ENCODE assay signal across 12 cellular contexts in genomic region chr17:20999841-21000532, GRCh38. TPM values are rescaled to one million over a fixed set of nuclear protein-coding genes. Genes with fewer than 3 reads are reported as not detected.
A peak's percentile ranks its signal among the peaks of the same experiment; 100 is the strongest.
DNase-seq lines count a peak whose midpoint lies in the region; TF ChIP-seq lines count a peak whose summit lies in the region.
"Had no signal": no experiment of that assay in that cellular context is flagged by ENCODE, and none has a peak within 500 bp of the region (broad histone marks: within the 10 kb centered on the region; RNA-seq: fewer than 3 reads in every experiment).

No MANE protein-coding gene starts in this region.

- H2BK120ac ChIP-seq in H9 (ENCODE audit: low read depth, low read length, poor library complexity, severe bottlenecking): no peak overlapping the region

- no peak overlapping the region for H3K4me3 ChIP-seq in ACC112 (ENCODE audit: low read depth, low read length)
- H3K4me3 ChIP-seq in coronary artery: no peak overlapping the region
- no peak overlapping the region for H3K4me3 ChIP-seq in sigmoid colon
- no peak overlapping the region for H3K4me3 ChIP-seq in SK-N-SH (ENCODE audit: low read depth in 2 of 2, low read length in 1 of 2)

- no peak overlapping the region for H2BK12ac ChIP-seq in H9 (ENCODE audit: insufficient read length, low read depth, low read length)

- peaks cover 72% of the 10 kb centered on the region for H3F3A ChIP-seq in SK-N-SH (replicated peaks; ENCODE audit: insufficient read depth)

- no peak overlapping the region for H2BK5ac ChIP-seq in H9 (ENCODE audit: insufficient read length, low read length)

- H2BK20ac ChIP-seq in H9 (ENCODE audit: low read depth, low read length, poor library complexity, severe bottlenecking): no peak overlapping the region

- no peaks in the 10 kb centered on the region for H3K79me2 ChIP-seq in ACC112 (ENCODE audit: control insufficient read depth, insufficient read depth, low read length, unreplicated experiment)
- H3K79me2 ChIP-seq in H9 (ENCODE audit: insufficient read depth, low read length): no peaks in the 10 kb centered on the region; the same call in 1 of the 2 replicates
- peaks cover 48% of the 10 kb centered on the region for H3K79me2 ChIP-seq in SK-N-SH (ENCODE audit: insufficient read depth)

- H4K91ac ChIP-seq in H9 (ENCODE audit: insufficient read length, low read depth, low read length): no peak overlapping the region

- TF ChIP-seq EP300 in sigmoid colon (IDR thresholded peaks at IDR 0.05): no peak
- TF ChIP-seq EP300 in SK-N-SH (IDR thresholded peaks at IDR 0.05; ENCODE audit: borderline replicate concordance in 1 of 2, low read depth in 1 of 2, low read length in 1 of 2): no peak

- intact Hi-C loops in sigmoid colon (cut with DNase I): loop anchor here (5.0 kb wide), 2 partner anchors 37 to 73 kb away; no protein-coding TSS in a partner anchor

- no peaks in the 10 kb centered on the region for H3K9me2 ChIP-seq in SK-N-SH

- H3K14ac ChIP-seq in H9 (ENCODE audit: insufficient read depth, low read length): no peak overlapping the region; the same call in 1 of the 2 replicates

- no peaks in the 10 kb centered on the region for H3K79me1 ChIP-seq in H9 (ENCODE audit: insufficient read depth, low read depth, low read length, poor library complexity, severe bottlenecking)

- H3K4me2 ChIP-seq in H9 (ENCODE audit: insufficient read depth, insufficient read length, low read length) (no peak overlapping the region), SK-N-SH (no peak overlapping the region)

- H4K8ac ChIP-seq in H9 (replicated peaks; ENCODE audit: insufficient read length, low read depth, low read length): no peak overlapping the region

- no peak overlapping the region for H3K4ac ChIP-seq in H9 (ENCODE audit: low read depth, low read length)

- H3K36me3 Mint-ChIP-seq in H9 (ENCODE audit: insufficient read depth in 1 of 3, low read depth in 3 of 3): peaks cover 30 to 66% (median 50%) of the 10 kb centered on the region in 3 experiments

- H4K5ac ChIP-seq in H9 (ENCODE audit: insufficient read length, low read depth, low read length): no peak overlapping the region

- TF ChIP-seq CTCF in H9 (conservative IDR thresholded peaks at IDR 0.05) (no peak), coronary artery (IDR thresholded peaks at IDR 0.05) (no peak), sigmoid colon (IDR thresholded peaks at IDR 0.05) (no peak), SK-N-SH (IDR thresholded peaks at IDR 0.05) (no peak)

- H2BK15ac ChIP-seq in H9 (ENCODE audit: low read depth, low read length): no peak overlapping the region

- no peak overlapping the region for H3K56ac ChIP-seq in H9 (ENCODE audit: insufficient read length, low read depth, low read length)

- no peaks in the 10 kb centered on the region; the same call in 1 of the 2 replicates for H3K27me3 Mint-ChIP-seq in H9 (ENCODE audit: low read depth)
- H3K27me3 Mint-ChIP-seq: IgD-negative memory B cell had no signal

- no peak overlapping the region for H3K18ac ChIP-seq in H9 (ENCODE audit: insufficient read length, low read depth, low read length)

- peak overlapping the region in 2 of 3 experiments; percentile 62 to 93; a peak in 3 of 7 replicates for H3K27ac Mint-ChIP-seq in H9

- H3K36me3 ChIP-seq in ACC112 (ENCODE audit: insufficient read depth, low read length): peaks cover 11% of the 10 kb centered on the region; the same call in 1 of the 2 replicates
- H3K36me3 ChIP-seq in sigmoid colon: peaks cover 26 to 41% (median 30%) of the 10 kb centered on the region in 4 donors
- peaks cover 41 to 63% of the 10 kb centered on the region in 2 experiments for H3K36me3 ChIP-seq in SK-N-SH (replicated peaks in 1 of 2; ENCODE audit: control insufficient read depth in 1 of 2, insufficient read depth in 2 of 2, low read length in 1 of 2)

- H3K27ac ChIP-seq in ACC112 (ENCODE audit: low read depth, low read length) (peak overlapping the region; percentile 41), H9 (ENCODE audit: insufficient read length, low read depth, low read length) (no peak overlapping the region), coronary artery (peak overlapping the region; percentile 10 to 58), sigmoid colon (peak overlapping the region in 3 of 4 donors; percentile 53 to 71 (median 65)), SK-N-SH (ENCODE audit: low read depth in 2 of 2, low read length in 1 of 2) (peak overlapping the region in 1 of 2 experiments; percentile 33; a peak in 3 of 4 replicates)
- H3K27ac ChIP-seq: foreskin keratinocyte had no signal

- CTCF ChIA-PET in SK-N-SH (lab: Yijun Ruan, JAX): interaction anchor here (1.2 to 1.3 kb wide), 2 partner anchors 10 to 99 kb away, joined by 4 to 5 read pairs; no protein-coding TSS in a partner anchor

- H3T11ph ChIP-seq in H9 (ENCODE audit: low read length): no peak overlapping the region

- no peaks in the 10 kb centered on the region for H3K9me3 Mint-ChIP-seq in H9
- H3K9me3 Mint-ChIP-seq: IgD-negative memory B cell had no signal

- H2AK5ac ChIP-seq in H9 (ENCODE audit: insufficient read length, low read length): no peak overlapping the region

- no peaks in the 10 kb centered on the region for H3K27me3 ChIP-seq in ACC112 (ENCODE audit: insufficient read depth, low read length)
- no peaks in the 10 kb centered on the region for H3K27me3 ChIP-seq in H9 (ENCODE audit: insufficient read depth, low read length)
- no peaks in the 10 kb centered on the region for H3K27me3 ChIP-seq in sigmoid colon
- no peaks in the 10 kb centered on the region for H3K27me3 ChIP-seq in SK-N-SH (ENCODE audit: insufficient read depth)
- H3K27me3 ChIP-seq: foreskin keratinocyte had no signal

- POLR2A ChIA-PET in SK-N-SH (lab: Yijun Ruan, JAX): no interaction called here

- no peak overlapping the region for H3K4me3 Mint-ChIP-seq in H9
- H3K4me3 Mint-ChIP-seq: IgD-negative memory B cell had no signal

- no peak for TF ChIP-seq POLR2A in sigmoid colon (IDR thresholded peaks at IDR 0.05)

- H3K4me1 ChIP-seq in ACC112 (ENCODE audit: control insufficient read depth, insufficient read depth, low read length, unreplicated experiment): peaks cover 12% of the 10 kb centered on the region
- no peaks in the 10 kb centered on the region for H3K4me1 ChIP-seq in H9 (ENCODE audit: insufficient read depth, low read length)
- peaks cover 0 to 61% (median 55%) of the 10 kb centered on the region in 4 donors for H3K4me1 ChIP-seq in sigmoid colon
- H3K4me1 ChIP-seq in SK-N-SH (ENCODE audit: control insufficient read depth in 1 of 2, insufficient read depth in 2 of 2, low read depth in 1 of 2, low read length in 1 of 2): peaks cover 0 to 7% of the 10 kb centered on the region in 2 experiments; a peak in 1 of 4 replicates
- H3K4me1 ChIP-seq: foreskin keratinocyte had no signal

- DNase-seq in H9 (no peak), coronary artery (ENCODE audit: low spot score) (no peak), sigmoid colon (no peak), SK-N-SH (no peak), GM03348 (ENCODE audit: low spot score) (no peak), NCI-H2171 (lab: John Stamatoyannopoulos, UW) (no peak)
- DNase-seq: foreskin keratinocyte; NCI-H146; NCI-H526; stimulated activated CD4-positive, alpha-beta T cell treated with anti-CD3 and anti-CD28 coated beads, Interleukin-15, amount 100 ng/mL, for 24 hours had no signal

- peaks cover 24% of the 10 kb centered on the region in 2 experiments for H3K4me1 Mint-ChIP-seq in H9

- H2AFZ ChIP-seq in ACC112 (ENCODE audit: low read length, unreplicated experiment) (no peak overlapping the region), H9 (ENCODE audit: low read length) (no peak overlapping the region), SK-N-SH (ENCODE audit: low read depth) (no peak overlapping the region)

- no peak for TF ChIP-seq RAD21 in SK-N-SH (IDR thresholded peaks at IDR 0.05; ENCODE audit: low read length)

- no peak overlapping the region for H3K23ac ChIP-seq in H9 (ENCODE audit: insufficient read length, low read depth, low read length)

- no peaks in the 10 kb centered on the region for H3K23me2 ChIP-seq in H9 (ENCODE audit: insufficient read length, low read depth, low read length, poor library complexity, severe bottlenecking)

- H3K9me3 ChIP-seq in H9 (ENCODE audit: control insufficient read depth, low read depth, low read length): no peaks in the 10 kb centered on the region
- H3K9me3 ChIP-seq in sigmoid colon: no peaks in the 10 kb centered on the region
- no peaks in the 10 kb centered on the region for H3K9me3 ChIP-seq in SK-N-SH

- no CpG with 5 or more reads among the region's 13 CpGs for WGBS in H9 (ENCODE audit: extremely low coverage, insufficient read length, low lambda C conversion rate)
- 84 to 90% methylated on average over 13 of the region's 13 CpGs for WGBS in sigmoid colon, 2 donors
- 93% methylated on average over 8 of the region's 13 CpGs for WGBS in SK-N-SH (ENCODE audit: low lambda C conversion rate)

- H3K9ac ChIP-seq in H9 (ENCODE audit: extremely low read depth, insufficient read length, low read length): no peak overlapping the region
- no peak overlapping the region for H3K9ac ChIP-seq in SK-N-SH

- H4K20me1 ChIP-seq in H9 (ENCODE audit: control insufficient read depth, insufficient read depth, insufficient read length) (no peaks in the 10 kb centered on the region), SK-N-SH (ENCODE audit: insufficient read depth) (peaks cover 77% of the 10 kb centered on the region)

TF ChIP-seq in SK-N-SH, 30 proteins besides CTCF, POLR2A, EP300 and RAD21 (continues in another document):
- TF ChIP-seq GABPA (IDR thresholded peaks at IDR 0.05; ENCODE audit: low read depth) (no peak), GATA2 (CRISPR knock-in tag; IDR thresholded peaks at IDR 0.05) (no peak), JUND (IDR thresholded peaks at IDR 0.05) (no peak), FOXJ3 (CRISPR knock-in tag; IDR thresholded peaks at IDR 0.05) (no peak), FOXM1 (IDR thresholded peaks at IDR 0.05; ENCODE audit: low read depth) (no peak), USF2 (IDR thresholded peaks at IDR 0.05; ENCODE audit: borderline replicate concordance, low read depth, low read length) (no peak), NFIC (IDR thresholded peaks at IDR 0.05; ENCODE audit: borderline replicate concordance) (no peak), RCOR1 (IDR thresholded peaks at IDR 0.05; ENCODE audit: low read length) (no peak)

RNA-seq across cellular contexts. Expression of gene USP22, which starts 42.8 kb away (rescaled TPM):
- 345 and 351 TPM in 2 replicates for total RNA-seq in H9 (2021)
- total RNA-seq in sigmoid colon: 10 to 100 TPM; 68.8 to 84.2 (median 83.4) TPM
- 10 to 100 TPM; 25.2 to 71.2 (median 30.1) TPM for polyA plus RNA-seq in sigmoid colon
- polyA plus RNA-seq in SK-N-SH (2012; rRNA removed): 142 and 172 TPM in 2 replicates
- 114 and 137 TPM in 2 replicates for polyA plus RNA-seq in SK-N-SH (2012; cell fraction: cytosol; rRNA removed)
- 193 and 215 TPM in 2 replicates for polyA plus RNA-seq in SK-N-SH (2012; cell fraction: nucleus; rRNA removed)
